In the genomic region with DNA sequence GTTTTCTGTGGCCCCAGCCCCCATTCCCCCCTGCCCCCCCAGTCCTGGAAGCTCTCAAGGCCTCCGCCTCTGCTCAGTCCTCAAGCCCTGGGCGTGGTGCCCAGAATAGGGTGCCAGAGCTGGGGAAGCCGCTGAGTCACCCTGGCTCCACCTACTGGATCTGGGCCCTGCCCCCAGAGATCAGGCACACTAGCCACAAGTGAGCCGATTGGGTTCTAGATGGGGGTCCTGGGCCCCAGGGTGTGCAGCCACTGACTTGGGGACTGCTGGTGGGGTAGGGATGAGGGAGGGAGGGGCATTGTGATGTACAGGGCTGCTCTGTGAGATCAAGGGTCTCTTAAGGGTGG, we compare ENCODE assay signal across 6 cellular contexts. TPM values are rescaled to one million over a fixed set of nuclear protein-coding genes. Genes with fewer than 3 reads are reported as not detected.
A peak's percentile ranks its signal among the peaks of the same experiment; 100 is the strongest.
DNase-seq lines count a peak whose midpoint lies in the region; ATAC-seq and TF ChIP-seq lines count a peak whose summit lies in the region.

No MANE protein-coding gene starts in this region.

- H3K4me1 Mint-ChIP-seq in GM23338 (peaks cover 29% of the 10 kb centered on the region), progenitor cell of endocrine pancreas (ENCODE audit: low read depth) (peaks cover 19% of the 10 kb centered on the region)

- peaks cover 30% of the 10 kb centered on the region for H3K27me3 Mint-ChIP-seq in GM23338 (ENCODE audit: insufficient read depth, low read depth, poor library complexity)
- no peaks in the 10 kb centered on the region for H3K27me3 Mint-ChIP-seq in progenitor cell of endocrine pancreas

- H3K36me3 ChIP-seq in GM23338 (ENCODE audit: insufficient read depth) (peaks cover 67% of the 10 kb centered on the region), esophagus (ENCODE audit: control insufficient read depth in 2 of 2, insufficient read depth in 2 of 2, low read length in 1 of 2) (peaks cover 25 to 61% of the 10 kb centered on the region in 2 donors), sigmoid colon (peaks cover 43 to 72% (median 62%) of the 10 kb centered on the region in 4 donors)

- H3K9me3 ChIP-seq in esophagus (ENCODE audit: control insufficient read depth in 2 of 2, insufficient read depth in 1 of 2, low read depth in 1 of 2, low read length in 1 of 2) (no peaks in the 10 kb centered on the region), sigmoid colon (no peaks in the 10 kb centered on the region)

- WGBS in esophagus, 2 donors, result 0 to 6% methylated on average over 4 of the region's 4 CpGs
- WGBS in sigmoid colon, 2 donors, result 4 to 16% methylated on average over 4 of the region's 4 CpGs

- H2AFZ ChIP-seq in GM23338, result no peak overlapping the region

- H3K79me2 ChIP-seq in GM23338 (replicated peaks; ENCODE audit: insufficient read depth), result peaks cover 82% of the 10 kb centered on the region

- H3K4me3 Mint-ChIP-seq in GM23338 (no peak overlapping the region), progenitor cell of endocrine pancreas (ENCODE audit: low read depth) (no peak overlapping the region)

- intact Hi-C loops in sigmoid colon (cut with DNase I), result loop anchor here (1.0 kb wide), 1 partner anchor 15 kb away; no protein-coding TSS in a partner anchor

- no peak overlapping the region; the same call in 1 of the 2 replicates for H3K27ac Mint-ChIP-seq in GM23338
- H3K27ac Mint-ChIP-seq in progenitor cell of endocrine pancreas, result no peak overlapping the region

- H3K4me3 ChIP-seq in GM23338 (no peak overlapping the region), esophagus (ENCODE audit: low read depth in 1 of 2, low read length in 2 of 2) (peak overlapping the region; percentile 49 to 54), sigmoid colon (peak overlapping the region in 3 of 4 donors; percentile 31 to 47 (median 41))

- peaks cover 92% of the 10 kb centered on the region for H3K36me3 Mint-ChIP-seq in GM23338 (ENCODE audit: low read depth)
- H3K36me3 Mint-ChIP-seq in progenitor cell of endocrine pancreas (ENCODE audit: insufficient read depth), result peaks cover 36% of the 10 kb centered on the region

- no peaks in the 10 kb centered on the region for H3K27me3 ChIP-seq in GM23338 (ENCODE audit: insufficient read depth)
- H3K27me3 ChIP-seq in esophagus (ENCODE audit: control insufficient read depth in 1 of 2, insufficient read depth in 2 of 2, low read length in 2 of 2), result no peaks in the 10 kb centered on the region
- no peaks in the 10 kb centered on the region for H3K27me3 ChIP-seq in sigmoid colon

- peaks cover 77% of the 10 kb centered on the region for H4K20me1 ChIP-seq in GM23338 (replicated peaks; ENCODE audit: insufficient read depth)

- H3K9me3 Mint-ChIP-seq in GM23338 (no peaks in the 10 kb centered on the region), progenitor cell of endocrine pancreas (ENCODE audit: low read depth) (no peaks in the 10 kb centered on the region)

- TF ChIP-seq CTCF in GM23338 (conservative IDR thresholded peaks at IDR 0.05; ENCODE audit: low read depth in 2 of 2) (no peak), sigmoid colon (IDR thresholded peaks at IDR 0.05) (no peak), progenitor cell of endocrine pancreas (IDR thresholded peaks at IDR 0.05; ENCODE audit: unreplicated experiment) (no peak)

- no peak for TF ChIP-seq POLR2A in sigmoid colon (IDR thresholded peaks at IDR 0.05)

- H3K9me2 ChIP-seq in GM23338 (ENCODE audit: insufficient read depth), result no peaks in the 10 kb centered on the region

- no peak overlapping the region for H3K27ac ChIP-seq in GM23338 (ENCODE audit: low read depth)
- peak overlapping the region; percentile 98 to 99 for H3K27ac ChIP-seq in esophagus (ENCODE audit: low read depth in 2 of 2, low read length in 1 of 2)
- H3K27ac ChIP-seq in sigmoid colon, result peak overlapping the region; percentile 91 to 99 (median 98)

- peaks cover 3% of the 10 kb centered on the region; the same call in 1 of the 2 replicates for H3F3A ChIP-seq in GM23338 (replicated peaks; ENCODE audit: low read depth)

- H3K4me2 ChIP-seq in GM23338, result no peak overlapping the region

- H3K4me1 ChIP-seq in GM23338 (ENCODE audit: insufficient read depth) (peaks cover 11% of the 10 kb centered on the region), esophagus (ENCODE audit: control insufficient read depth in 2 of 2, insufficient read depth in 2 of 2, low read length in 1 of 2) (peaks cover 0 to 28% of the 10 kb centered on the region in 2 donors), sigmoid colon (peaks cover 0 to 72% (median 68%) of the 10 kb centered on the region in 4 donors)

- no peak for TF ChIP-seq EP300 in sigmoid colon (IDR thresholded peaks at IDR 0.05)

- ATAC-seq in GM23338, result peak; percentile 17
- ATAC-seq in HG03135 (IDR thresholded peaks at IDR 0.05; ENCODE audit: unreplicated experiment), result no peak

- peak; percentile 20 for DNase-seq in GM23338 (ENCODE audit: low spot score)
- DNase-seq in SK-MEL-5 (ENCODE audit: low read depth, low spot score), result peak; percentile 66
- DNase-seq in sigmoid colon, result peak; percentile 99
- DNase-seq in progenitor cell of endocrine pancreas (ENCODE audit: low spot score, unreplicated experiment), result no peak

- in situ Hi-C loops in SK-MEL-5 (cut with HindIII; ENCODE audit: low pct_unique_long_range_greater_than_20kb, low sequenced_read_pairs), result no loop called here

TF ChIP-seq in GM23338, 12 proteins besides CTCF, POLR2A, EP300 and RAD21:
- TF ChIP-seq JUNB (IDR thresholded peaks at IDR 0.05; ENCODE audit: unreplicated experiment), result no peak

RNA-seq across cellular contexts. Expression of a gene that starts 5.7 kb away (rescaled TPM):
- 552 and 565 TPM in 2 replicates for total RNA-seq in GM23338 (2014; rRNA removed; shearing (Covaris generic))
- 227 and 239 TPM in 2 replicates for polyA plus RNA-seq in GM23338 (2016; fragmentation: Nextera tagmentation; extraction: Ambion mirVana)
- total RNA-seq in SK-MEL-5 (2014; rRNA removed; shearing (Covaris generic)), result 211 and 237 TPM in 2 replicates
- 342 and 460 TPM in 2 replicates for polyA plus RNA-seq in SK-MEL-5 (2015; cell fraction: cytosol; rRNA removed)
- 311 and 351 TPM in 2 replicates for polyA plus RNA-seq in SK-MEL-5 (2015; cell fraction: nucleus; rRNA removed)
- polyA plus RNA-seq in esophagus, result 100 to 1,000 TPM; 222 to 257 TPM
- 100 to 1,000 TPM; 115 to 241 (median 182) TPM for total RNA-seq in sigmoid colon
- 100 to 1,000 TPM in 1 of 3 donors, 10 to 100 TPM in 2; 62.9 to 249 (median 67.3) TPM for polyA plus RNA-seq in sigmoid colon
- total RNA-seq in progenitor cell of endocrine pancreas, result 333 and 341 TPM in 2 replicates

RNA-seq across cellular contexts. Expression of a gene that starts 17.3 kb away (rescaled TPM):
- total RNA-seq in GM23338 (2014; rRNA removed; shearing (Covaris generic)), result 14.8 and 31.8 TPM in 2 replicates
- 6.7 and 9.6 TPM in 2 replicates for polyA plus RNA-seq in GM23338 (2016; fragmentation: Nextera tagmentation; extraction: Ambion mirVana)
- 17.7 and 19.5 TPM in 2 replicates for total RNA-seq in SK-MEL-5 (2014; rRNA removed; shearing (Covaris generic))
- polyA plus RNA-seq in SK-MEL-5 (2015; cell fraction: cytosol; rRNA removed), result 20.9 and 21.4 TPM in 2 replicates
- 26.0 and 34.1 TPM in 2 replicates for polyA plus RNA-seq in SK-MEL-5 (2015; cell fraction: nucleus; rRNA removed)
- polyA plus RNA-seq in esophagus, result 1 to 10 TPM; 7.7 to 9.5 TPM
- 10 to 100 TPM; 28.0 to 36.7 (median 33.8) TPM for total RNA-seq in sigmoid colon
- 10 to 100 TPM; 12.6 to 17.1 (median 12.9) TPM for polyA plus RNA-seq in sigmoid colon
- total RNA-seq in progenitor cell of endocrine pancreas, result 15.4 and 17.3 TPM in 2 replicates

RNA-seq across cellular contexts. Expression of a gene that starts 21.0 kb away (rescaled TPM):
- total RNA-seq in GM23338 (2014; rRNA removed; shearing (Covaris generic)), result 328 and 507 TPM in 2 replicates
- polyA plus RNA-seq in GM23338 (2016; fragmentation: Nextera tagmentation; extraction: Ambion mirVana) (101 and 117 TPM in 2 replicates), esophagus (100 to 1,000 TPM in 1 of 2 donors, 10 to 100 TPM in 1; 50.1 to 156 TPM), sigmoid colon (100 to 1,000 TPM; 105 to 174 (median 153) TPM)
- 423 and 430 TPM in 2 replicates for total RNA-seq in SK-MEL-5 (2014; rRNA removed; shearing (Covaris generic))
- 389 and 420 TPM in 2 replicates for polyA plus RNA-seq in SK-MEL-5 (2015; cell fraction: cytosol; rRNA removed)
- polyA plus RNA-seq in SK-MEL-5 (2015; cell fraction: nucleus; rRNA removed), result 339 and 360 TPM in 2 replicates
- total RNA-seq in sigmoid colon (100 to 1,000 TPM; 127 to 246 (median 234) TPM), progenitor cell of endocrine pancreas (259 and 269 TPM in 2 replicates)

RNA-seq across cellular contexts. Expression of a gene that starts 41.3 kb away (rescaled TPM):
- 9.2 and 10.7 TPM in 2 replicates for total RNA-seq in GM23338 (2014; rRNA removed; shearing (Covaris generic))
- 5.4 and 7.0 TPM in 2 replicates for polyA plus RNA-seq in GM23338 (2016; fragmentation: Nextera tagmentation; extraction: Ambion mirVana)
- total RNA-seq in SK-MEL-5 (2014; rRNA removed; shearing (Covaris generic)), result 5.7 and 5.9 TPM in 2 replicates
- 9.3 and 12.9 TPM in 2 replicates for polyA plus RNA-seq in SK-MEL-5 (2015; cell fraction: cytosol; rRNA removed)
- polyA plus RNA-seq in SK-MEL-5 (2015; cell fraction: nucleus; rRNA removed), result 47.1 and 73.2 TPM in 2 replicates
- 1 to 10 TPM; 3.1 to 5.4 TPM for polyA plus RNA-seq in esophagus
- 1 to 10 TPM; 1.6 to 3.3 (median 2.6) TPM for total RNA-seq in sigmoid colon
- polyA plus RNA-seq in sigmoid colon, result 10 to 100 TPM; 10.9 to 30.2 (median 13.2) TPM
- 21.9 and 22.4 TPM in 2 replicates for total RNA-seq in progenitor cell of endocrine pancreas

RNA-seq across cellular contexts. Expression of a gene that starts 41.4 kb away (rescaled TPM):
- total RNA-seq in GM23338 (2014; rRNA removed; shearing (Covaris generic)), result 182 and 199 TPM in 2 replicates
- polyA plus RNA-seq in GM23338 (2016; fragmentation: Nextera tagmentation; extraction: Ambion mirVana) (190 and 205 TPM in 2 replicates), esophagus (100 to 1,000 TPM in 1 of 2 donors, 10 to 100 TPM in 1; 79.6 to 103 TPM), sigmoid colon (100 to 1,000 TPM; 132 to 162 (median 146) TPM)
- 131 and 144 TPM in 2 replicates for total RNA-seq in SK-MEL-5 (2014; rRNA removed; shearing (Covaris generic))
- 99.9 and 135 TPM in 2 replicates for polyA plus RNA-seq in SK-MEL-5 (2015; cell fraction: cytosol; rRNA removed)
- 210 and 223 TPM in 2 replicates for polyA plus RNA-seq in SK-MEL-5 (2015; cell fraction: nucleus; rRNA removed)
- total RNA-seq in sigmoid colon (10 to 100 TPM; 53.2 to 92.5 (median 74.7) TPM), progenitor cell of endocrine pancreas (89.3 and 90.5 TPM in 2 replicates)
